In the genomic region with DNA sequence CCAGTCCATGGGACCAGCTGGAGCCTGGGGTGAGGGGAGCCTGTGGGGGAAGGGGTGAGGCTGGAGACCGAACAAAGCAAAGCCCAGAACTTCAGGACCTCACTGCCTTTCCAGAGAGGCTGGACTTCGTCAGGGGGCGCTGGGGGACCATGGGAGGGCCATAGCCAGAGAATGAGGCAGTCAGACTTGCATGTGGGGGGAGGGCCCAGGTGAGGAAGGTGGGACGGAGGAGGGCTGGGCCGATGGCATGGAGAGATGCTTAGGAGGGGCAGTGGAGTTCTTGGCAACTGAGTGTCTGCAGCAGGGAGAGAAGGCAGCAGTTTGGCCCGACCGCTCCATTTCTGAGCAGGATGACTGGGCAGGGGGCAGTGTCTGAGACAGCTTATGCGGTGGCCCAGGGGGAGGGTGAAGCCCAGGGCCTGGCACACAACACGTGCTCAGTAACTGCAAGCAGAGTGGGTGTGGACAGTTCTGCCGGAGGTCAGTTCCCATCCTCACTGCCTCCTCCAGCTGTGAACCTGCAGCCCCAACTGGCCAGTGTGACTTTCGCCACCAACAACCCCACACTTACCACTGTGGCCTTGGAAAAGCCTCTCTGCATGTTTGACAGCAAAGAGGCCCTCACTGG, we compare ENCODE assay signal across 1 cellular context.
TF ChIP-seq lines count a peak whose summit lies in the region.

No MANE protein-coding gene starts in this region.

TF ChIP-seq in HCT116, 20 proteins besides CTCF, POLR2A, EP300 and RAD21:
- TF ChIP-seq JUND (IDR thresholded peaks at IDR 0.05) (no peak), TCF7L2 (IDR thresholded peaks at IDR 0.05; ENCODE audit: borderline replicate concordance, extremely low read depth, insufficient read depth, insufficient read length) (no peak), SRF (IDR thresholded peaks at IDR 0.05; ENCODE audit: low read depth) (no peak), SIN3A (IDR thresholded peaks at IDR 0.05; ENCODE audit: low read depth) (no peak), CEBPB (IDR thresholded peaks at IDR 0.05; ENCODE audit: low read depth) (no peak), CBX3 (IDR thresholded peaks at IDR 0.05; ENCODE audit: low read depth) (no peak), ELF1 (IDR thresholded peaks at IDR 0.05; ENCODE audit: borderline replicate concordance, low read depth) (no peak), SP1 (IDR thresholded peaks at IDR 0.05; ENCODE audit: low read depth) (no peak), REST (IDR thresholded peaks at IDR 0.05; ENCODE audit: low read depth) (no peak), MAX (IDR thresholded peaks at IDR 0.05) (no peak), EZH2 (IDR thresholded peaks at IDR 0.05) (no peak), ZNF274 (IDR thresholded peaks at IDR 0.05; ENCODE audit: low read depth, low read length) (no peak), EZH2phosphoT487 (IDR thresholded peaks at IDR 0.05; ENCODE audit: borderline replicate concordance) (no peak), ATF3 (IDR thresholded peaks at IDR 0.05) (no peak), FOSL1 (IDR thresholded peaks at IDR 0.05; ENCODE audit: low read depth) (no peak), YY1 (IDR thresholded peaks at IDR 0.05; ENCODE audit: extremely low read depth, insufficient replicate concordance, low read depth, low read length) (no peak), EGR1 (IDR thresholded peaks at IDR 0.05; ENCODE audit: low read depth) (no peak), POLR2AphosphoS5 (IDR thresholded peaks at IDR 0.05; ENCODE audit: low read depth, low read length) (no peak)
- TF ChIP-seq, protein P1, sequence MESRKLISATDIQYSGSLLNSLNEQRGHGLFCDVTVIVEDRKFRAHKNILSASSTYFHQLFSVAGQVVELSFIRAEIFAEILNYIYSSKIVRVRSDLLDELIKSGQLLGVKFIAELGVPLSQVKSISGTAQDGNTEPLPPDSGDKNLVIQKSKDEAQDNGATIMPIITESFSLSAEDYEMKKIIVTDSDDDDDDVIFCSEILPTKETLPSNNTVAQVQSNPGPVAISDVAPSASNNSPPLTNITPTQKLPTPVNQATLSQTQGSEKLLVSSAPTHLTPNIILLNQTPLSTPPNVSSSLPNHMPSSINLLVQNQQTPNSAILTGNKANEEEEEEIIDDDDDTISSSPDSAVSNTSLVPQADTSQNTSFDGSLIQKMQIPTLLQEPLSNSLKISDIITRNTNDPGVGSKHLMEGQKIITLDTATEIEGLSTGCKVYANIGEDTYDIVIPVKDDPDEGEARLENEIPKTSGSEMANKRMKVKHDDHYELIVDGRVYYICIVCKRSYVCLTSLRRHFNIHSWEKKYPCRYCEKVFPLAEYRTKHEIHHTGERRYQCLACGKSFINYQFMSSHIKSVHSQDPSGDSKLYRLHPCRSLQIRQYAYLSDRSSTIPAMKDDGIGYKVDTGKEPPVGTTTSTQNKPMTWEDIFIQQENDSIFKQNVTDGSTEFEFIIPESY (IDR thresholded peaks at IDR 0.05; ENCODE audit: extremely low read depth, insufficient replicate concordance, low read length) = no peak
